Comparison of ENCODE assay signal across 34 cellular contexts in the genomic region with DNA sequence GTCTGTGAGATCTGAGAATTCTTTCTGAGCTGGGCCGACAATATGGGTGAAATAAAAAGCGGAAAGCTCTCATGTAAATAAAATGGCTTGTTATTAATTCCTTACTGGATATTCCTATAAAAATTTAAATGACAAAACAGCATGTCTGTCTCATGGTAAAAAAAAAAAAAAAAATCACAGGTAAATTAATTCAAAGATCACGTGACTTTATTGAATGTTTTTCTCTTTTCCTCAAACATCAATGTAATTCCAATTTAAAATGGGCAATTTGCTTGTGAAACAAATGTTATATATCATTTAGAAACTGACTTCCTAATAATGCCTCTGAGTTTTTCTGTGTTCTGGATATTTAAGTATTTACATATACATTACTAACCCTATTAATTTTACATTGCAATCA.
DNase-seq lines count a peak whose midpoint lies in the region; ATAC-seq, FAIRE-seq and TF ChIP-seq lines count a peak whose summit lies in the region.
"Had no signal": no experiment of that assay in that cellular context is flagged by ENCODE, and none has a peak within 500 bp of the region (broad histone marks: within the 10 kb centered on the region; RNA-seq: fewer than 3 reads in every experiment).

No MANE protein-coding gene starts in this region.

- H3K4me3 ChIP-seq in HepG2 (replicated peaks in 1 of 3; ENCODE audit: insufficient read depth in 1 of 3, low read depth in 2 of 3, low read length in 3 of 3): no peak overlapping the region
- H3K4me3 ChIP-seq in right lobe of liver: no peak overlapping the region
- no peak overlapping the region for H3K4me3 ChIP-seq in A549
- H3K4me3 ChIP-seq in GM12878: no peak overlapping the region
- no peak overlapping the region for H3K4me3 ChIP-seq in K562
- H3K4me3 ChIP-seq: BLaER1; BLaER1 treated with 17β-estradiol and CSF1 and Interleukin-3, amounts not matched to agents 10 nM and 100 nM had no signal

- DNase-seq in HepG2 (ENCODE audit: low spot score) (no peak), right lobe of liver (no peak), A549 (ENCODE audit: low read depth in 1 of 2, low spot score in 1 of 2) (no peak), GM12878 (ENCODE audit: low read depth, low spot score) (no peak), K562 (ENCODE audit: extremely low read depth in 1 of 4, low spot score in 3 of 4) (no peak), putamen (ENCODE audit: low spot score) (no peak), NCI-H1092 treated with DMSO at 0.1 percent for 48 hours (lab: John Stamatoyannopoulos, UW) (no peak)
- DNase-seq: 8988T; ACHN; AML-193; BE2C; C1 segment of cervical spinal cord; Caco-2; Calu3; CD4-positive, alpha-beta memory T cell; CD4-positive, alpha-beta T cell; CD4-positive, CD25-positive, alpha-beta regulatory T cell; CD8-positive, alpha-beta memory T cell; CD8-positive, alpha-beta T cell; COR-L47; DMS 273 treated with DMSO at 0.1 percent for 48 hours; DMS153; DMS53; DMS79; DMS79 treated with DMSO at 0.1 percent for 48 hours; DND-41; EL had no signal

- RAD21 ChIA-PET in GM12878 (lab: Charles Lee; ENCODE audit: unreplicated experiment): no interaction called here

- H2AFZ ChIP-seq in HepG2 (ENCODE audit: low read length) (no peak overlapping the region), GM12878 (ENCODE audit: control insufficient read depth, low read depth, low read length) (no peak overlapping the region), K562 (ENCODE audit: low read depth, low read length) (no peak overlapping the region)

- CTCF ChIA-PET in HepG2 (lab: Yijun Ruan, JAX; ENCODE audit: low intra/inter-chr PET ratio, low total read pairs) (no interaction called here), A549 (lab: Yijun Ruan, JAX) (interaction anchor here (0.6 to 0.8 kb wide), 2 partner anchors 19 to 627 kb away, joined by 3 read pairs; no protein-coding TSS in a partner anchor), GM12878 (lab: Yijun Ruan, JAX) (no interaction called here), K562 (lab: Yijun Ruan, JAX; ENCODE audit: low intra/inter-chr PET ratio) (no interaction called here)

- intact Hi-C loops in HepG2 (cut with micrococcal nuclease; ENCODE audit: unreplicated experiment): no loop called here
- intact Hi-C loops in right lobe of liver (cut with DNase I): no loop called here
- intact Hi-C loops in GM12878 (cut with micrococcal nuclease; ENCODE audit: unreplicated experiment): no loop called here
- intact Hi-C loops in K562 (cut with micrococcal nuclease): no loop called here

- FAIRE-seq in HepG2 (lab: Jason Lieb, UNC): no peak
- FAIRE-seq in A549 (lab: Jason Lieb, UNC): no peak
- FAIRE-seq in GM12878 (lab: Jason Lieb, UNC): no peak
- no peak for FAIRE-seq in K562 (lab: Jason Lieb, UNC)
- FAIRE-seq: A204.1, D721Med had no signal

- 45% methylated on average over 3 of the region's 3 CpGs for WGBS in HepG2 (ENCODE audit: low lambda C conversion rate)
- 60% methylated on average over 3 of the region's 3 CpGs for WGBS in right lobe of liver (ENCODE audit: insufficient coverage, low coverage, low lambda C conversion rate, missing lambda C conversion rate)
- 29% methylated on average over 3 of the region's 3 CpGs for WGBS in A549 (ENCODE audit: missing lambda C conversion rate)
- 22% methylated on average over 3 of the region's 3 CpGs for WGBS in GM12878 (ENCODE audit: insufficient coverage, insufficient replicate concordance, low lambda C conversion rate, missing lambda C conversion rate)
- whole genome bisulfite sequencing in K562 (ENCODE audit: insufficient coverage, low coverage, missing lambda C conversion rate): 6% methylated on average over 3 of the region's 3 CpGs

- TF ChIP-seq RAD21 in HepG2 (CRISPR knock-in tag; IDR thresholded peaks at IDR 0.05): no peak
- no peak for TF ChIP-seq RAD21 in A549 (conservative IDR thresholded peaks at IDR 0.05 in 1 of 2, IDR thresholded peaks at IDR 0.05 in 1 of 2)
- no peak for TF ChIP-seq RAD21 in GM12878 (IDR thresholded peaks at IDR 0.05; ENCODE audit: insufficient read depth, low read depth, low read length)
- no peak for TF ChIP-seq RAD21 in K562 (CRISPR knock-in tag; conservative IDR thresholded peaks at IDR 0.05 in 1 of 2, IDR thresholded peaks at IDR 0.05 in 1 of 2)

- no peak for ATAC-seq in HepG2
- ATAC-seq in right lobe of liver: no peak
- no peak for ATAC-seq in A549
- no peak for ATAC-seq in GM12878
- ATAC-seq in K562: no peak
- ATAC-seq in esophagus mucosa: no peak
- ATAC-seq: CD8-positive, alpha-beta T cell had no signal

- H3K4me1 ChIP-seq in HepG2 (ENCODE audit: insufficient read depth, low read length): no peaks in the 10 kb centered on the region
- H3K4me1 ChIP-seq in right lobe of liver: no peaks in the 10 kb centered on the region
- no peaks in the 10 kb centered on the region for H3K4me1 ChIP-seq in A549
- H3K4me1 ChIP-seq in GM12878 (ENCODE audit: control insufficient read depth, insufficient read depth, low read length): no peaks in the 10 kb centered on the region
- no peaks in the 10 kb centered on the region for H3K4me1 ChIP-seq in K562 (replicated peaks in 1 of 2; ENCODE audit: control insufficient read depth in 2 of 2, insufficient read depth in 2 of 2, low read length in 2 of 2)
- H3K4me1 ChIP-seq: BE2C; BLaER1; BLaER1 treated with 17β-estradiol and CSF1 and Interleukin-3, amounts not matched to agents 10 nM and 100 nM; Caco-2 had no signal

- H3K36me3 ChIP-seq in HepG2 (replicated peaks in 1 of 2; ENCODE audit: control insufficient read depth in 1 of 2, insufficient read depth in 2 of 2, low read length in 2 of 2) (no peaks in the 10 kb centered on the region), right lobe of liver (no peaks in the 10 kb centered on the region), GM12878 (ENCODE audit: control insufficient read depth in 2 of 2, insufficient read depth in 2 of 2, low read length in 1 of 2) (no peaks in the 10 kb centered on the region), K562 (ENCODE audit: control insufficient read depth, insufficient read depth, low read length) (no peaks in the 10 kb centered on the region)
- H3K36me3 ChIP-seq: BE2C; BLaER1; BLaER1 treated with 17β-estradiol and CSF1 and Interleukin-3, amounts not matched to agents 10 nM and 100 nM had no signal

- H4K20me1 ChIP-seq in HepG2 (ENCODE audit: insufficient read depth, low read length): no peaks in the 10 kb centered on the region
- H4K20me1 ChIP-seq in GM12878 (ENCODE audit: control insufficient read depth, insufficient read depth): no peaks in the 10 kb centered on the region
- no peaks in the 10 kb centered on the region for H4K20me1 ChIP-seq in K562 (replicated peaks; ENCODE audit: control insufficient read depth, insufficient read depth, low read length)
- H4K20me1 ChIP-seq: BLaER1; BLaER1 treated with 17β-estradiol and CSF1 and Interleukin-3, amounts not matched to agents 10 nM and 100 nM had no signal

- no peak overlapping the region for H3K4me2 ChIP-seq in HepG2 (ENCODE audit: low read depth, low read length)
- no peak overlapping the region for H3K4me2 ChIP-seq in A549
- no peak overlapping the region for H3K4me2 ChIP-seq in GM12878 (ENCODE audit: control insufficient read depth, insufficient read depth)
- H3K4me2 ChIP-seq in K562 (ENCODE audit: insufficient read depth, low read length): no peak overlapping the region
- H3K4me2 ChIP-seq: BLaER1; BLaER1 treated with 17β-estradiol and CSF1 and Interleukin-3, amounts not matched to agents 10 nM and 100 nM had no signal

- TF ChIP-seq CTCF in HepG2 (CRISPR knock-in tag; IDR thresholded peaks at IDR 0.05) (no peak), right lobe of liver (IDR thresholded peaks at IDR 0.05) (no peak), A549 (IDR thresholded peaks at IDR 0.05) (no peak), GM12878 (IDR thresholded peaks at IDR 0.05 in 2 of 3, conservative IDR thresholded peaks at IDR 0.05 in 1 of 3; ENCODE audit: control insufficient read depth in 2 of 3, extremely low read depth in 1 of 3, insufficient read depth in 1 of 3, low read depth in 3 of 3, low read length in 3 of 3) (no peak), K562 (IDR thresholded peaks at IDR 0.05 in 2 of 3, conservative IDR thresholded peaks at IDR 0.05 in 1 of 3; ENCODE audit: insufficient read depth in 2 of 3, low read depth in 1 of 3, low read length in 3 of 3) (no peak)

- TF ChIP-seq EP300 in HepG2 (IDR thresholded peaks at IDR 0.05; ENCODE audit: low read depth in 2 of 2, low read length in 2 of 2): no peak
- no peak for TF ChIP-seq EP300 in HepG2 (CRISPR knock-in tag; IDR thresholded peaks at IDR 0.05; ENCODE audit: borderline replicate concordance)
- no peak for TF ChIP-seq EP300 in A549 (IDR thresholded peaks at IDR 0.05)
- no peak for TF ChIP-seq EP300 in GM12878 (IDR thresholded peaks at IDR 0.05; ENCODE audit: borderline replicate concordance in 1 of 2, control insufficient read depth in 1 of 2, low read depth in 2 of 2, low read length in 2 of 2)
- TF ChIP-seq EP300 in K562 (IDR thresholded peaks at IDR 0.05; ENCODE audit: low read length): no peak

- BruUV-seq in HepG2 (replicated peaks; lab: Mats Ljungman, UMichigan): no TSS peak
- BruUV-seq in GM12878 (replicated peaks; lab: Mats Ljungman, UMichigan): no TSS peak
- no TSS peak for BruUV-seq in K562 (replicated peaks; lab: Mats Ljungman, UMichigan)

- no peaks in the 10 kb centered on the region for H3K9me1 ChIP-seq in K562 (ENCODE audit: control insufficient read depth, insufficient read depth, low read length)

- in situ Hi-C loops in HepG2 (cut with HindIII; ENCODE audit: extremely low pct_ligation_motif_present, low pct_unique_long_range_greater_than_20kb) (no loop called here), GM12878 (cut with MboI) (no loop called here), K562 (cut with MboI) (no loop called here)

- H3K27me3 ChIP-seq in HepG2 (ENCODE audit: control insufficient read depth in 1 of 2, insufficient read depth in 2 of 2, low read length in 2 of 2) (no peaks in the 10 kb centered on the region), right lobe of liver (no peaks in the 10 kb centered on the region), GM12878 (replicated peaks in 1 of 2; ENCODE audit: control insufficient read depth in 2 of 2, insufficient read depth in 2 of 2, low read length in 1 of 2) (no peaks in the 10 kb centered on the region), K562 (ENCODE audit: control insufficient read depth in 2 of 2, insufficient read depth in 2 of 2, low read length in 2 of 2) (no peaks in the 10 kb centered on the region)
- H3K27me3 ChIP-seq: BLaER1; BLaER1 treated with 17β-estradiol and CSF1 and Interleukin-3, amounts not matched to agents 10 nM and 100 nM had no signal

- H3K27ac ChIP-seq in HepG2 (ENCODE audit: extremely low read length, insufficient read depth, low read length) (no peak overlapping the region), right lobe of liver (no peak overlapping the region), A549 (no peak overlapping the region), GM12878 (ENCODE audit: control insufficient read depth, insufficient read depth) (no peak overlapping the region), K562 (ENCODE audit: extremely low read depth, low read depth, low read length) (no peak overlapping the region)
- H3K27ac ChIP-seq: 22Rv1; BLaER1; BLaER1 treated with 17β-estradiol and CSF1 and Interleukin-3, amounts not matched to agents 10 nM and 100 nM; C4-2B had no signal

- POLR2A ChIA-PET in HepG2 (lab: Yijun Ruan, JAX): no interaction called here
- POLR2A ChIA-PET in A549 (lab: Yijun Ruan, JAX): no interaction called here
- POLR2A ChIA-PET in GM12878 (lab: Charles Lee): no interaction called here
- POLR2A ChIA-PET in K562 (lab: Yijun Ruan, JAX): interaction anchor here (0.5 kb wide), 1 partner anchor 1577 kb away, joined by 3 read pairs; no protein-coding TSS in a partner anchor

- H3K9ac ChIP-seq in HepG2 (ENCODE audit: insufficient read depth, low read depth, low read length): no peak overlapping the region
- H3K9ac ChIP-seq in GM12878 (ENCODE audit: control insufficient read depth, insufficient read depth, low read length): no peak overlapping the region
- H3K9ac ChIP-seq in K562 (ENCODE audit: insufficient read depth in 1 of 2, low read depth in 2 of 2, low read length in 2 of 2): no peak overlapping the region
- H3K9ac ChIP-seq: BLaER1; BLaER1 treated with 17β-estradiol and CSF1 and Interleukin-3, amounts not matched to agents 10 nM and 100 nM had no signal

- H3K9me3 ChIP-seq in HepG2 (ENCODE audit: low read length): no peaks in the 10 kb centered on the region
- no peaks in the 10 kb centered on the region for H3K9me3 ChIP-seq in right lobe of liver
- H3K9me3 ChIP-seq in A549: no peaks in the 10 kb centered on the region
- no peaks in the 10 kb centered on the region for H3K9me3 ChIP-seq in GM12878 (replicated peaks; ENCODE audit: control insufficient read depth, insufficient read depth, low read length)
- no peaks in the 10 kb centered on the region for H3K9me3 ChIP-seq in K562 (replicated peaks; ENCODE audit: control insufficient read depth, insufficient read depth, low read depth, low read length)
- H3K9me3 ChIP-seq: BE2C, Caco-2 had no signal

- no peak for TF ChIP-seq POLR2A in HepG2 (IDR thresholded peaks at IDR 0.05; ENCODE audit: insufficient read depth in 1 of 2, low read depth in 2 of 2, low read length in 2 of 2)
- no peak for TF ChIP-seq POLR2A in right lobe of liver (IDR thresholded peaks at IDR 0.05)
- no peak for TF ChIP-seq POLR2A in A549 (IDR thresholded peaks at IDR 0.05; ENCODE audit: low read length)
- no peak for TF ChIP-seq POLR2A in GM12878 (IDR thresholded peaks at IDR 0.05; ENCODE audit: low read depth, low read length)
- no peak for TF ChIP-seq POLR2A in K562 (conservative IDR thresholded peaks at IDR 0.05)

- SMC1A ChIA-PET in GM12878 (lab: Charles Lee; ENCODE audit: uncharacterized antibody, unreplicated experiment): interaction anchor here (0.9 kb wide), 1 partner anchor 12 kb away, joined by 3 read pairs; no protein-coding TSS in a partner anchor

- H3K79me2 ChIP-seq in HepG2 (ENCODE audit: insufficient read depth, low read length) (no peaks in the 10 kb centered on the region), GM12878 (ENCODE audit: control insufficient read depth, insufficient read depth, low read length) (no peaks in the 10 kb centered on the region), K562 (ENCODE audit: control insufficient read depth, insufficient read depth, low read length) (no peaks in the 10 kb centered on the region)

Comparison
In these comparisons a context has a peak if more than half of its experiments do, and no peak if none do; other contexts are left out.
1. Of the 241 proteins assayed by ChIP-seq in both HepG2 and K562: peak only in HepG2: none; only in K562: TFE3; in both: RAD51; in neither: 239.